ENCODE assay signal across 13 cellular contexts in genomic region chr1:59138402-59138801, GRCh38.
DNase-seq lines count a peak whose midpoint lies in the region; ATAC-seq and TF ChIP-seq lines count a peak whose summit lies in the region.
"Had no signal": no experiment of that assay in that cellular context is flagged by ENCODE, and none has a peak within 500 bp of the region (broad histone marks: within the 10 kb centered on the region; RNA-seq: fewer than 3 reads in every experiment).

No MANE protein-coding gene starts in this region.

- intact Hi-C loops in left ventricle myocardium inferior (cut with micrococcal nuclease) (no loop called here), Right ventricle myocardium superior (cut with DNase I) (no loop called here)

- H3K36me3 ChIP-seq in left ventricle myocardium inferior (no peaks in the 10 kb centered on the region), mucosa of rectum (ENCODE audit: control insufficient read depth in 2 of 2, insufficient read depth in 2 of 2, low read length in 2 of 2) (no peaks in the 10 kb centered on the region)
- H3K36me3 ChIP-seq: suprapubic skin had no signal

- no peaks in the 10 kb centered on the region for H3K27me3 ChIP-seq in left ventricle myocardium inferior (ENCODE audit: low read depth)
- H3K27me3 ChIP-seq in mucosa of rectum (ENCODE audit: control insufficient read depth in 2 of 2, insufficient read depth in 2 of 2, low read length in 2 of 2): no peaks in the 10 kb centered on the region
- H3K27me3 ChIP-seq: suprapubic skin had no signal

- ATAC-seq in Right ventricle myocardium superior (ENCODE audit: poor library complexity) (no peak), SK-N-SH treated with all-trans-retinoic acid at 6 μM for 48 hours (no peak)

- H3K4me1 ChIP-seq in left ventricle myocardium inferior (peaks cover 64% of the 10 kb centered on the region), mucosa of rectum (ENCODE audit: control insufficient read depth in 2 of 2, insufficient read depth in 2 of 2, low read length in 2 of 2) (peaks cover 2% of the 10 kb centered on the region in 2 donors)

- peak overlapping the region; percentile 89 for H3K27ac ChIP-seq in left ventricle myocardium inferior (replicated peaks)
- H3K27ac ChIP-seq in mucosa of rectum (ENCODE audit: low read depth in 2 of 2, low read length in 2 of 2): peak overlapping the region; percentile 9 to 11
- H3K27ac ChIP-seq: suprapubic skin had no signal

- H3K9me3 ChIP-seq in left ventricle myocardium inferior (replicated peaks) (no peaks in the 10 kb centered on the region), mucosa of rectum (ENCODE audit: control insufficient read depth in 2 of 2, low read length in 2 of 2) (no peaks in the 10 kb centered on the region)
- H3K9me3 ChIP-seq: suprapubic skin had no signal

- DNase-seq in left ventricle myocardium inferior (no peak), Right ventricle myocardium superior (no peak), choroid plexus epithelial cell (ENCODE audit: low read depth) (peak; percentile 40), NCI-H345 treated with DMSO at 0.1 percent for 48 hours (lab: John Stamatoyannopoulos, UW; ENCODE audit: unreplicated experiment) (no peak), T-helper 9 cell (no peak)
- DNase-seq in stimulated activated CD4-positive, alpha-beta T cell treated with anti-CD3 and anti-CD28 coated beads, Interleukin-4, amount 100 ng/mL, for 4 hours: no peak
- DNase-seq: activated effector memory CD4-positive, alpha-beta T cell treated with Interleukin-2 at 50 U/mL for 16 hours; DMS79 treated with DMSO at 0.1 percent for 48 hours; NCI-H1105; NCI-H345 had no signal

- TF ChIP-seq CTCF in left ventricle myocardium inferior (IDR thresholded peaks at IDR 0.05; ENCODE audit: borderline replicate concordance) (no peak), choroid plexus epithelial cell (conservative IDR thresholded peaks at IDR 0.05; ENCODE audit: low read depth, low read length) (no peak)

- no peak overlapping the region for H3K9ac ChIP-seq in mucosa of rectum (ENCODE audit: low read depth in 1 of 2, low read length in 2 of 2)

- no peak overlapping the region for H3K4me3 ChIP-seq in left ventricle myocardium inferior
- no peak overlapping the region for H3K4me3 ChIP-seq in choroid plexus epithelial cell (ENCODE audit: low read depth, low read length)
- no peak overlapping the region for H3K4me3 ChIP-seq in mucosa of rectum (ENCODE audit: low read length in 2 of 2)
- H3K4me3 ChIP-seq: suprapubic skin had no signal

TF ChIP-seq in SK-N-SH treated with all-trans-retinoic acid at 6 μM for 48 hours, 23 proteins besides CTCF, POLR2A, EP300 and RAD21:
- TF ChIP-seq CSRNP3 (CRISPR knock-in tag; IDR thresholded peaks at IDR 0.05): no peak
- no peak for TF ChIP-seq ZNF565 (CRISPR knock-in tag; conservative IDR thresholded peaks at IDR 0.05; ENCODE audit: low read depth)
- no peak for TF ChIP-seq CREB5 (CRISPR knock-in tag; IDR thresholded peaks at IDR 0.05; ENCODE audit: low read depth)
- TF ChIP-seq RARB (CRISPR knock-in tag; IDR thresholded peaks at IDR 0.05): no peak
- no peak for TF ChIP-seq ZC3H10 (CRISPR knock-in tag; IDR thresholded peaks at IDR 0.05)
- TF ChIP-seq TCF4 (CRISPR knock-in tag; IDR thresholded peaks at IDR 0.05; ENCODE audit: borderline replicate concordance): no peak
- no peak for TF ChIP-seq POU6F1 (CRISPR knock-in tag; IDR thresholded peaks at IDR 0.05; ENCODE audit: borderline replicate concordance, low read depth)
- no peak for TF ChIP-seq ZFP3 (CRISPR knock-in tag; IDR thresholded peaks at IDR 0.05)
- no peak for TF ChIP-seq ZFP30 (CRISPR knock-in tag; IDR thresholded peaks at IDR 0.05)
- no peak for TF ChIP-seq ZNF8 (CRISPR knock-in tag; IDR thresholded peaks at IDR 0.05)
- TF ChIP-seq OSR1 (CRISPR knock-in tag; IDR thresholded peaks at IDR 0.05): no peak
- TF ChIP-seq PATZ1 (CRISPR knock-in tag; IDR thresholded peaks at IDR 0.05; ENCODE audit: borderline replicate concordance): no peak
- TF ChIP-seq TOX (CRISPR knock-in tag; IDR thresholded peaks at IDR 0.05; ENCODE audit: borderline replicate concordance): no peak
- TF ChIP-seq SNAI2 (CRISPR knock-in tag; IDR thresholded peaks at IDR 0.05): no peak
- TF ChIP-seq GLIS3 (CRISPR knock-in tag; IDR thresholded peaks at IDR 0.05): no peak
- no peak for TF ChIP-seq BACH2 (CRISPR knock-in tag; IDR thresholded peaks at IDR 0.05; ENCODE audit: borderline replicate concordance)
- TF ChIP-seq ARNTL (CRISPR knock-in tag; IDR thresholded peaks at IDR 0.05; ENCODE audit: borderline replicate concordance, low read depth): no peak
- TF ChIP-seq CSDC2 (CRISPR knock-in tag; IDR thresholded peaks at IDR 0.05): no peak
- TF ChIP-seq PPARA (CRISPR knock-in tag; IDR thresholded peaks at IDR 0.05; ENCODE audit: borderline replicate concordance): no peak
